In the genomic region with DNA sequence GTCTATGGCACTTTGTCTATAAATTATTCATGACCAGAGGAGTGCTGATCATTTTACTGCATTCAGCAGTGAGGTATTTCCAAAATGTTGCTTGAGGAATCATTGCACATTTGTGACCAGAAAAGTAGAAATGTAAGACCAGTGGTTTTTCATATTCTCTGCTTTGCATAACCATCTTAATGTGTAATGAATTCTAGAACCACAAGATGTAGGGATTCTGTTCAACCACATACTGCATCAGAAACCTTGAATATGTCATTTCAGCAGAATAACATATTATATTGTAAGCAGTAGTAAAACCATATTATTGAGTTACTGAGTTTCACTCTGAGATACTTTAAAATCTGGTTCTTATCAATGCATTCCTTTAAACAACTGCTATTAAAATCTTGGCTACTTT, we compare ENCODE assay signal across 16 cellular contexts.
DNase-seq lines count a peak whose midpoint lies in the region; ATAC-seq and TF ChIP-seq lines count a peak whose summit lies in the region.
"Had no signal": no experiment of that assay in that cellular context is flagged by ENCODE, and none has a peak within 500 bp of the region (broad histone marks: within the 10 kb centered on the region; RNA-seq: fewer than 3 reads in every experiment).

No MANE protein-coding gene starts in this region.

- H3K4me1 Mint-ChIP-seq in endothelial cell (ENCODE audit: unreplicated experiment), result no peaks in the 10 kb centered on the region
- H3K4me1 Mint-ChIP-seq: activated CD4-positive, alpha-beta T cell treated with anti-CD3 and anti-CD28 coated beads, Interleukin-2, amount 10 ng/mL, durations not matched to agents 24 days and 14 days; activated T-helper 17 cell treated with anti-CD3 and anti-CD28 coated beads, Interleukin-2, amount 50 U/mL, for 72 hours; T-helper 17 cell had no signal

- no peak for DNase-seq in endothelial cell (ENCODE audit: low spot score)
- DNase-seq in kidney tubule cell (ENCODE audit: low spot score), result no peak
- no peak for DNase-seq in NCI-H1436 (lab: John Stamatoyannopoulos, UW)
- DNase-seq in DMS53 (lab: John Stamatoyannopoulos, UW), result no peak
- DNase-seq: activated CD4-positive, alpha-beta T cell treated with anti-CD3 and anti-CD28 coated beads, Interleukin-2, amount 10 ng/mL, durations not matched to agents 24 days and 14 days; AML-193; brain microvascular endothelial cell; DND-41; NCI-H446 treated with DMSO at 0.1 percent for 48 hours; stimulated activated CD4-positive, alpha-beta T cell treated with anti-CD3 and anti-CD28 coated beads, Interleukin-4, amount 100 ng/mL, for 4 hours; T-helper 17 cell had no signal

- H3K9me3 Mint-ChIP-seq in endothelial cell (ENCODE audit: unreplicated experiment), result no peaks in the 10 kb centered on the region
- H3K9me3 Mint-ChIP-seq: activated CD4-positive, alpha-beta T cell treated with anti-CD3 and anti-CD28 coated beads, Interleukin-2, amount 10 ng/mL, durations not matched to agents 24 days and 14 days had no signal

- no peak overlapping the region for H3K27ac Mint-ChIP-seq in endothelial cell (ENCODE audit: unreplicated experiment)
- H3K27ac Mint-ChIP-seq: activated CD4-positive, alpha-beta T cell treated with anti-CD3 and anti-CD28 coated beads, Interleukin-2, amount 10 ng/mL, durations not matched to agents 24 days and 14 days; activated T-helper 17 cell treated with anti-CD3 and anti-CD28 coated beads, Interleukin-2, amount 50 U/mL, for 72 hours; T-helper 17 cell had no signal

- ATAC-seq in GM18867 (IDR thresholded peaks at IDR 0.05; ENCODE audit: unreplicated experiment) (peak; percentile 81), GM21515 (IDR thresholded peaks at IDR 0.05; ENCODE audit: unreplicated experiment) (peak; percentile 75), HG02970 (IDR thresholded peaks at IDR 0.05; ENCODE audit: low FRiP score, unreplicated experiment) (peak; percentile 98), HG03469 (IDR thresholded peaks at IDR 0.05; ENCODE audit: unreplicated experiment) (peak; percentile 79)
- ATAC-seq: activated T-helper 17 cell treated with anti-CD3 and anti-CD28 coated beads, Interleukin-2, amount 50 U/mL, for 72 hours; T-helper 17 cell had no signal

- H3K4me3 Mint-ChIP-seq in endothelial cell (ENCODE audit: unreplicated experiment), result no peak overlapping the region
- H3K4me3 Mint-ChIP-seq: activated CD4-positive, alpha-beta T cell treated with anti-CD3 and anti-CD28 coated beads, Interleukin-2, amount 10 ng/mL, durations not matched to agents 24 days and 14 days; activated T-helper 17 cell treated with anti-CD3 and anti-CD28 coated beads, Interleukin-2, amount 50 U/mL, for 72 hours; T-helper 17 cell had no signal

- no peak for TF ChIP-seq CTCF in endothelial cell (IDR thresholded peaks at IDR 0.05; ENCODE audit: unreplicated experiment)

- H3K36me3 Mint-ChIP-seq in endothelial cell (ENCODE audit: low read depth, unreplicated experiment), result no peaks in the 10 kb centered on the region

- H3K27me3 Mint-ChIP-seq in endothelial cell (ENCODE audit: unreplicated experiment), result no peaks in the 10 kb centered on the region
- H3K27me3 Mint-ChIP-seq: activated CD4-positive, alpha-beta T cell treated with anti-CD3 and anti-CD28 coated beads, Interleukin-2, amount 10 ng/mL, durations not matched to agents 24 days and 14 days; activated T-helper 17 cell treated with anti-CD3 and anti-CD28 coated beads, Interleukin-2, amount 50 U/mL, for 72 hours; T-helper 17 cell had no signal
